Comparison of ENCODE assay signal across 23 cellular contexts in genomic region chr16:3982216-3982615, GRCh38.
"Had no signal": no experiment of that assay in that cellular context is flagged by ENCODE, and none has a peak within 500 bp of the region (broad histone marks: within the 10 kb centered on the region; RNA-seq: fewer than 3 reads in every experiment).

No MANE protein-coding gene starts in this region.

- DNase-seq: dermis blood vessel endothelial cell; effector memory CD4-positive, alpha-beta T cell; esophagus squamous epithelium; foreskin melanocyte; glutamatergic neuron; islet precursor cell; left ventricle myocardium superior; mesendoderm; small intestine; stimulated activated CD4-positive, alpha-beta T cell treated with anti-CD3 and anti-CD28 coated beads, Interleukin-15, amount 100 ng/mL, for 24 hours; transverse colon; upper lobe of right lung had no signal

- H3K27ac Mint-ChIP-seq: progenitor cell of endocrine pancreas; stimulated activated naive CD8-positive, alpha-beta T cell treated with anti-CD3 and anti-CD28 coated beads, Interleukin-15, Interleukin-2, amounts not matched to agents 100 ng/mL and 50 ng/mL, for 24 hours had no signal

- H3K9ac ChIP-seq: parathyroid adenoma had no signal

- H3K4me1 ChIP-seq: parathyroid adenoma, right lobe of liver, upper lobe of right lung, uterus had no signal

- H3K79me2 ChIP-seq: parathyroid adenoma had no signal

- H3K36me3 ChIP-seq: uterus had no signal

- H3K4me3 Mint-ChIP-seq: immature natural killer cell; naive thymus-derived CD4-positive, alpha-beta T cell; neural crest cell; stimulated activated naive B cell treated with anti-CD40 and anti-IgM and Interleukin-4, amounts not matched to agents 10 μg/mL and 1 μg/mL and 100 μg/mL, for 72 hours; stimulated activated naive CD8-positive, alpha-beta T cell treated with anti-CD3 and anti-CD28 coated beads, Interleukin-15, Interleukin-2, amounts not matched to agents 100 ng/mL and 50 ng/mL, for 24 hours had no signal

- H3K27me3 ChIP-seq: esophagus squamous epithelium, right lobe of liver, transverse colon, upper lobe of right lung, uterus had no signal

- H3K9me3 ChIP-seq: esophagus squamous epithelium, right lobe of liver, transverse colon, upper lobe of right lung, uterus had no signal

- H2AFZ ChIP-seq: parathyroid adenoma had no signal

- H3K27ac ChIP-seq: coronary artery, esophagus squamous epithelium, parathyroid adenoma, right lobe of liver, transverse colon, upper lobe of right lung, uterus had no signal

- H3K4me3 ChIP-seq: coronary artery, esophagus squamous epithelium, lung, right lobe of liver, transverse colon, upper lobe of right lung, uterus had no signal

- H3K9me3 Mint-ChIP-seq: immature natural killer cell; naive thymus-derived CD4-positive, alpha-beta T cell; neural crest cell; stimulated activated naive B cell treated with anti-CD40 and anti-IgM and Interleukin-4, amounts not matched to agents 10 μg/mL and 1 μg/mL and 100 μg/mL, for 72 hours; stimulated activated naive CD8-positive, alpha-beta T cell treated with anti-CD3 and anti-CD28 coated beads, Interleukin-15, Interleukin-2, amounts not matched to agents 100 ng/mL and 50 ng/mL, for 24 hours had no signal

- H3K27me3 Mint-ChIP-seq: naive thymus-derived CD4-positive, alpha-beta T cell; stimulated activated naive CD8-positive, alpha-beta T cell treated with anti-CD3 and anti-CD28 coated beads, Interleukin-15, Interleukin-2, amounts not matched to agents 100 ng/mL and 50 ng/mL, for 24 hours had no signal
